23 cellular contexts compared by ENCODE assay signal in genomic region chr13:22198656-22199217, GRCh38.
DNase-seq lines count a peak whose midpoint lies in the region; ATAC-seq and TF ChIP-seq lines count a peak whose summit lies in the region.
"Had no signal": no experiment of that assay in that cellular context is flagged by ENCODE, and none has a peak within 500 bp of the region (broad histone marks: within the 10 kb centered on the region; RNA-seq: fewer than 3 reads in every experiment).

No MANE protein-coding gene starts in this region.

- H3K36me3 ChIP-seq in suprapubic skin = no peaks in the 10 kb centered on the region
- H3K36me3 ChIP-seq: neural progenitor cell, WERI-Rb-1 had no signal

- no peaks in the 10 kb centered on the region for H3K4me1 Mint-ChIP-seq in memory B cell
- H3K4me1 Mint-ChIP-seq: activated naive CD8-positive, alpha-beta T cell treated with anti-CD3 and anti-CD28 coated beads, Interleukin-2, amount 10 ng/mL, durations not matched to agents 7 days and 5 days had no signal

- no peak for TF ChIP-seq CTCF in suprapubic skin (IDR thresholded peaks at IDR 0.05)

- no peak overlapping the region for H3K4me3 ChIP-seq in suprapubic skin
- H3K4me3 ChIP-seq: neural progenitor cell, psoas muscle, skin epidermis had no signal

- peak overlapping the region; percentile 24 for H3K27ac Mint-ChIP-seq in memory B cell
- H3K27ac Mint-ChIP-seq: activated naive CD8-positive, alpha-beta T cell treated with anti-CD3 and anti-CD28 coated beads, Interleukin-2, amount 10 ng/mL, durations not matched to agents 7 days and 5 days; effector memory CD8-positive, alpha-beta T cell; neural progenitor cell; stimulated activated memory B cell treated with anti-CD40 and anti-IgM and Interleukin-4, amounts not matched to agents 10 μg/mL and 1 μg/mL and 100 μg/mL, for 72 hours; T-helper 2 cell treated with Interferon-gamma antibody and Interleukin-4, amounts not matched to agents 5 μg/mL and 100 μg/mL, for 36 hours had no signal

- no peak overlapping the region for H3K4me3 Mint-ChIP-seq in memory B cell
- H3K4me3 Mint-ChIP-seq: activated naive CD8-positive, alpha-beta T cell treated with anti-CD3 and anti-CD28 coated beads, Interleukin-2, amount 10 ng/mL, durations not matched to agents 7 days and 5 days; effector memory CD8-positive, alpha-beta T cell; neural progenitor cell; stimulated activated memory B cell treated with anti-CD40 and anti-IgM and Interleukin-4, amounts not matched to agents 10 μg/mL and 1 μg/mL and 100 μg/mL, for 72 hours; T-helper 2 cell treated with Interferon-gamma antibody and Interleukin-4, amounts not matched to agents 5 μg/mL and 100 μg/mL, for 36 hours had no signal

- peak; percentile 12 for DNase-seq in H4 (ENCODE audit: low spot score)
- peak; percentile 24 for DNase-seq in cerebellum (ENCODE audit: low spot score)
- no peak for DNase-seq in memory B cell (ENCODE audit: low spot score in 2 of 2)
- DNase-seq in suprapubic skin (ENCODE audit: low spot score in 2 of 2) = no peak
- DNase-seq in epidermal melanocyte (ENCODE audit: insufficient read length, low spot score) = no peak
- DNase-seq: activated CD4-positive, alpha-beta T cell treated with anti-CD3 and anti-CD28 coated beads, Interleukin-2, amount 50 U/mL, for 1 hour; activated CD8-positive, alpha-beta memory T cell treated with anti-CD3 and anti-CD28 coated beads, Interleukin-2, amount 50 U/mL, for 4 hours; activated naive CD8-positive, alpha-beta T cell treated with anti-CD3 and anti-CD28 coated beads, Interleukin-2, amount 10 ng/mL, durations not matched to agents 7 days and 5 days; DMS79; effector memory CD8-positive, alpha-beta T cell; GOT3; midbrain; NCI-H1105 treated with DMSO at 0.1 percent for 48 hours; NCI-H2107; psoas muscle; SK-N-SH; WERI-Rb-1 had no signal

- no peak for TF ChIP-seq POLR2A in suprapubic skin (IDR thresholded peaks at IDR 0.05)

- no peaks in the 10 kb centered on the region for H3K27me3 Mint-ChIP-seq in memory B cell
- H3K27me3 Mint-ChIP-seq: activated naive CD8-positive, alpha-beta T cell treated with anti-CD3 and anti-CD28 coated beads, Interleukin-2, amount 10 ng/mL, durations not matched to agents 7 days and 5 days; stimulated activated memory B cell treated with anti-CD40 and anti-IgM and Interleukin-4, amounts not matched to agents 10 μg/mL and 1 μg/mL and 100 μg/mL, for 72 hours had no signal

- no peaks in the 10 kb centered on the region for H3K36me3 Mint-ChIP-seq in memory B cell
- H3K36me3 Mint-ChIP-seq: activated naive CD8-positive, alpha-beta T cell treated with anti-CD3 and anti-CD28 coated beads, Interleukin-2, amount 10 ng/mL, durations not matched to agents 7 days and 5 days; neural progenitor cell; stimulated activated memory B cell treated with anti-CD40 and anti-IgM and Interleukin-4, amounts not matched to agents 10 μg/mL and 1 μg/mL and 100 μg/mL, for 72 hours had no signal

- no peaks in the 10 kb centered on the region for H3K9me3 Mint-ChIP-seq in memory B cell
- H3K9me3 Mint-ChIP-seq: activated naive CD8-positive, alpha-beta T cell treated with anti-CD3 and anti-CD28 coated beads, Interleukin-2, amount 10 ng/mL, durations not matched to agents 7 days and 5 days; effector memory CD8-positive, alpha-beta T cell; neural progenitor cell; stimulated activated memory B cell treated with anti-CD40 and anti-IgM and Interleukin-4, amounts not matched to agents 10 μg/mL and 1 μg/mL and 100 μg/mL, for 72 hours; T-helper 2 cell treated with Interferon-gamma antibody and Interleukin-4, amounts not matched to agents 5 μg/mL and 100 μg/mL, for 36 hours had no signal

- peak overlapping the region; percentile 1 for H3K27ac ChIP-seq in suprapubic skin
- H3K27ac ChIP-seq: neural progenitor cell, psoas muscle, WERI-Rb-1 had no signal

- peaks cover 15% of the 10 kb centered on the region for H3K4me1 ChIP-seq in suprapubic skin
- H3K4me1 ChIP-seq: psoas muscle had no signal

- WGBS in suprapubic skin = 25% methylated on average over 10 of the region's 10 CpGs

- no peak for ATAC-seq in memory B cell (ENCODE audit: low read depth)
- ATAC-seq in GM18520 (IDR thresholded peaks at IDR 0.05; ENCODE audit: unreplicated experiment) = no peak
- no peak for ATAC-seq in HG03469 (IDR thresholded peaks at IDR 0.05; ENCODE audit: unreplicated experiment)
- ATAC-seq: effector memory CD8-positive, alpha-beta T cell; psoas muscle; stimulated activated memory B cell treated with anti-CD40 and anti-IgM and Interleukin-4, amounts not matched to agents 10 μg/mL and 1 μg/mL and 100 μg/mL, for 72 hours had no signal

- no peaks in the 10 kb centered on the region for H3K27me3 ChIP-seq in suprapubic skin
- H3K27me3 ChIP-seq: neural progenitor cell had no signal

- no peaks in the 10 kb centered on the region for H3K9me3 ChIP-seq in suprapubic skin
- H3K9me3 ChIP-seq: psoas muscle, SK-N-SH had no signal

- TF ChIP-seq EP300 in suprapubic skin (IDR thresholded peaks at IDR 0.05) = no peak

Comparison
In these comparisons a context has a peak if more than half of its experiments do, and no peak if none do; other contexts are left out.
1. DNase-seq: peak in H4 (single experiment) and cerebellum (single experiment); none in memory B cell (0 of 2), suprapubic skin (0 of 2) and epidermal melanocyte (single experiment).